ENCODE assay signal across 7 cellular contexts in genomic region chr9:41356588-41357349, GRCh38.
DNase-seq lines count a peak whose midpoint lies in the region; ATAC-seq and TF ChIP-seq lines count a peak whose summit lies in the region.
"Not testable (repeated sequence)": the region's sequence is repeated elsewhere in the genome, so short reads cannot be mapped to it uniquely, and the experiment has no call there.

No MANE protein-coding gene starts in this region.

- not testable (repeated sequence) for H3K27me3 Mint-ChIP-seq in activated CD4-positive, alpha-beta T cell treated with anti-CD3 and anti-CD28 coated beads, Interleukin-2, amount 10 ng/mL, durations not matched to agents 24 days and 14 days; activated naive CD8-positive, alpha-beta T cell treated with anti-CD3 and anti-CD28 coated beads for 36 hours; natural killer cell (ENCODE audit: low read depth in 2 of 2)

- not testable (repeated sequence) for TF ChIP-seq CTCF in fibroblast of the aortic adventitia (IDR thresholded peaks at IDR 0.05; ENCODE audit: insufficient read depth, low read length); natural killer cell (IDR thresholded peaks at IDR 0.05)

- DNase-seq in NCI-H226 (peak; percentile 41), fibroblast of the aortic adventitia (ENCODE audit: low read depth) (peak; percentile 30), natural killer cell (peak; percentile 72)
- peak; percentile 96 for DNase-seq in activated CD4-positive, alpha-beta T cell treated with anti-CD3 and anti-CD28 coated beads, Interleukin-2, amount 10 ng/mL, durations not matched to agents 24 days and 14 days
- peak; percentile 89 for DNase-seq in activated naive CD8-positive, alpha-beta T cell treated with anti-CD3 and anti-CD28 coated beads for 36 hours
- DNase-seq in stimulated activated CD4-positive, alpha-beta T cell treated with anti-CD3 and anti-CD28 coated beads, TNF-alpha, amount 100 ng/mL, for 24 hours (ENCODE audit: low read depth in 3 of 3), result peak; percentile 71 to 88 (median 74)

- not testable (repeated sequence) for H3K4me1 Mint-ChIP-seq in activated CD4-positive, alpha-beta T cell treated with anti-CD3 and anti-CD28 coated beads, Interleukin-2, amount 10 ng/mL, durations not matched to agents 24 days and 14 days; activated naive CD8-positive, alpha-beta T cell treated with anti-CD3 and anti-CD28 coated beads for 36 hours
- H3K4me1 Mint-ChIP-seq in natural killer cell, result peaks cover 6 to 16% of the 10 kb centered on the region in 2 donors

- not testable (repeated sequence) for H3K36me3 Mint-ChIP-seq in activated CD4-positive, alpha-beta T cell treated with anti-CD3 and anti-CD28 coated beads, Interleukin-2, amount 10 ng/mL, durations not matched to agents 24 days and 14 days (ENCODE audit: low read depth); activated naive CD8-positive, alpha-beta T cell treated with anti-CD3 and anti-CD28 coated beads for 36 hours; natural killer cell

- not testable (repeated sequence) for H3K9me3 Mint-ChIP-seq in activated CD4-positive, alpha-beta T cell treated with anti-CD3 and anti-CD28 coated beads, Interleukin-2, amount 10 ng/mL, durations not matched to agents 24 days and 14 days; activated naive CD8-positive, alpha-beta T cell treated with anti-CD3 and anti-CD28 coated beads for 36 hours; natural killer cell

- intact Hi-C loops in activated CD4-positive, alpha-beta T cell treated with anti-CD3 and anti-CD28 coated beads, Interleukin-2, amount 10 ng/mL, durations not matched to agents 24 days and 14 days (cut with micrococcal nuclease); natural killer cell (cut with micrococcal nuclease): not testable (repeated sequence)

- ATAC-seq in GM18868 (IDR thresholded peaks at IDR 0.05; ENCODE audit: unreplicated experiment), result peak; percentile 51
- peak in 2 of 3 donors; percentile 68 to 71 for ATAC-seq in natural killer cell

- not testable (repeated sequence) for H3K4me3 ChIP-seq in fibroblast of the aortic adventitia (ENCODE audit: low read depth, low read length)

- H3K27ac Mint-ChIP-seq in activated CD4-positive, alpha-beta T cell treated with anti-CD3 and anti-CD28 coated beads, Interleukin-2, amount 10 ng/mL, durations not matched to agents 24 days and 14 days, result peak overlapping the region; percentile 69
- peak overlapping the region; percentile 54 for H3K27ac Mint-ChIP-seq in activated naive CD8-positive, alpha-beta T cell treated with anti-CD3 and anti-CD28 coated beads for 36 hours
- H3K27ac Mint-ChIP-seq in natural killer cell, result peak overlapping the region in 1 of 2 donors; percentile 95

- H3K4me3 Mint-ChIP-seq in activated CD4-positive, alpha-beta T cell treated with anti-CD3 and anti-CD28 coated beads, Interleukin-2, amount 10 ng/mL, durations not matched to agents 24 days and 14 days, result peak overlapping the region; percentile 96
- H3K4me3 Mint-ChIP-seq in activated naive CD8-positive, alpha-beta T cell treated with anti-CD3 and anti-CD28 coated beads for 36 hours, result peak overlapping the region; percentile 95
- peak overlapping the region; percentile 65 for H3K4me3 Mint-ChIP-seq in natural killer cell

Comparison
In these comparisons a context has a peak if more than half of its experiments do, and no peak if none do; other contexts are left out.
1. DNase-seq: peak in every context shown above with its lines; median percentile 96 in activated CD4-positive, alpha-beta T cell treated with anti-CD3 and anti-CD28 coated beads, Interleukin-2, amount 10 ng/mL, durations not matched to agents 24 days and 14 days; 89 in activated naive CD8-positive, alpha-beta T cell treated with anti-CD3 and anti-CD28 coated beads for 36 hours; 74 in stimulated activated CD4-positive, alpha-beta T cell treated with anti-CD3 and anti-CD28 coated beads, TNF-alpha, amount 100 ng/mL, for 24 hours; 72 in natural killer cell; 41 in NCI-H226; 30 in fibroblast of the aortic adventitia.